7 cellular contexts compared by ENCODE assay signal in genomic region chr16:24856871-24857270, GRCh38. TPM values are rescaled to one million over a fixed set of nuclear protein-coding genes. Genes with fewer than 3 reads are reported as not detected.
"Had no signal": no experiment of that assay in that cellular context is flagged by ENCODE, and none has a peak within 500 bp of the region (broad histone marks: within the 10 kb centered on the region; RNA-seq: fewer than 3 reads in every experiment).

No MANE protein-coding gene starts in this region.

RNA-seq across cellular contexts. Expression of gene SLC5A11, which starts 11.1 kb away (rescaled TPM):
- total RNA-seq: stomach, temporal lobe, tibial nerve, upper lobe of right lung, urinary bladder, uterus, vagina had no signal
- polyA plus RNA-seq: stomach had no signal
